14 cellular contexts compared by ENCODE assay signal in the genomic region with DNA sequence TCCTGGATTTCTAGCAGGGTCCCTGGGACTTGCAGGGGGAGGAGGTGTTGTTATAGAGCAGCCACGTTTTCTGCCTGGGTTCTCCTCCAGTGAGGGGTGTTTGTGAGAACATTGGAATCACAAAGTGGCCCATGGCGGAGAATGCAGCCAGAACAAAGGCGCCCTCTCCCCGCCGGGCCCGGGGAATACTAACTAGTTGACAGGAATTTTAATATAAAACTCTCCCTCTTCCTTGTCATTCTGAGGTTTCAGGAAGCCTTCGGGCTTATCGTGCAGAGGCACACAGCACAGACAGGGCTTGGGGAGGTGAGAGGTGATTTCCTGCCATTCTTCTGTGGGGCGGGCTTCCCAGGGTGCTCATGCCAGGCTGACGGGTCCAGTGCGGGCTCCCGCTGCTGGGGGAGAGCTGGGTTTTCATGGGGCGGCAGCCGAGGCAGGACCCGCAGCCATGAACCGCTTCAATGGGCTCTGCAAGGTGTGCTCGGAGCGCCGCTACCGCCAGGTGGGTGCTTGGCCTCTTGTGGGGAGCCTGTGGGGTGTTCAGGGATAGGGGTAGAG. TPM values are rescaled to one million over a fixed set of nuclear protein-coding genes. Genes with fewer than 3 reads are reported as not detected.
DNase-seq lines count a peak whose midpoint lies in the region; ATAC-seq and TF ChIP-seq lines count a peak whose summit lies in the region.
"Had no signal": no experiment of that assay in that cellular context is flagged by ENCODE, and none has a peak within 500 bp of the region (broad histone marks: within the 10 kb centered on the region; RNA-seq: fewer than 3 reads in every experiment).

No MANE protein-coding gene starts in this region.

- no peak overlapping the region for H3K9ac ChIP-seq in neural progenitor cell

- intact Hi-C loops in Right ventricle myocardium inferior (cut with DNase I) (loop anchor here (2.0 to 5.0 kb wide), 3 partner anchors 44 to 86 kb away; no protein-coding TSS in a partner anchor), cardiac septum (cut with DNase I) (loop anchor here (5.0 kb wide), 2 partner anchors 46 to 86 kb away; no protein-coding TSS in a partner anchor), uterus (cut with DNase I; ENCODE audit: low total_unique reads) (no loop called here)

- H3K36me3 Mint-ChIP-seq in neural progenitor cell = peaks cover 4% of the 10 kb centered on the region
- H3K36me3 Mint-ChIP-seq in activated T-cell treated with anti-CD3 and anti-CD28 coated beads, Interleukin-2, amount 50 U/mL, for 72 hours (ENCODE audit: insufficient read depth in 2 of 2) = no peaks in the 10 kb centered on the region

- H3K9me3 Mint-ChIP-seq in neural progenitor cell = no peaks in the 10 kb centered on the region
- no peaks in the 10 kb centered on the region for H3K9me3 Mint-ChIP-seq in activated T-cell treated with anti-CD3 and anti-CD28 coated beads, Interleukin-2, amount 50 U/mL, for 72 hours

- H3K27me3 ChIP-seq in right atrium auricular region = no peaks in the 10 kb centered on the region
- H3K27me3 ChIP-seq in neural progenitor cell = no peaks in the 10 kb centered on the region
- no peaks in the 10 kb centered on the region for H3K27me3 ChIP-seq in uterus

- peaks cover 24% of the 10 kb centered on the region for H4K20me1 ChIP-seq in neural progenitor cell (ENCODE audit: low read depth)

- H3K9me3 ChIP-seq in right atrium auricular region (no peaks in the 10 kb centered on the region), neural progenitor cell (ENCODE audit: low read depth) (no peaks in the 10 kb centered on the region), uterus (no peaks in the 10 kb centered on the region)
- H3K9me3 ChIP-seq: A549 had no signal

- H3F3A ChIP-seq in neural progenitor cell (ENCODE audit: low read depth) = peaks cover 17% of the 10 kb centered on the region

- H3K4me3 Mint-ChIP-seq in neural progenitor cell = peak overlapping the region; percentile 74
- H3K4me3 Mint-ChIP-seq in activated T-cell treated with anti-CD3 and anti-CD28 coated beads, Interleukin-2, amount 50 U/mL, for 72 hours = no peak overlapping the region

- peak; percentile 59 for ATAC-seq in Right ventricle myocardium inferior
- ATAC-seq in HG02588 (IDR thresholded peaks at IDR 0.05; ENCODE audit: unreplicated experiment) = no peak
- no peak for ATAC-seq in activated T-cell treated with anti-CD3 and anti-CD28 coated beads, Interleukin-2, amount 50 U/mL, for 72 hours (replicated peaks in 1 of 2)
- ATAC-seq: A549; activated CD4-positive, CD25-positive, alpha-beta regulatory T cell treated with anti-CD3 and anti-CD28 coated beads, Interleukin-2, amount 50 U/mL, for 24 hours had no signal

- peaks cover 63% of the 10 kb centered on the region for H3K4me1 Mint-ChIP-seq in neural progenitor cell
- H3K4me1 Mint-ChIP-seq in activated T-cell treated with anti-CD3 and anti-CD28 coated beads, Interleukin-2, amount 50 U/mL, for 72 hours (ENCODE audit: low read depth) = peaks cover 18% of the 10 kb centered on the region

- H3K27ac Mint-ChIP-seq in neural progenitor cell = peak overlapping the region; percentile 100
- no peak overlapping the region for H3K27ac Mint-ChIP-seq in activated T-cell treated with anti-CD3 and anti-CD28 coated beads, Interleukin-2, amount 50 U/mL, for 72 hours

- peaks cover 0 to 55% of the 10 kb centered on the region in 2 donors for H3K4me1 ChIP-seq in right atrium auricular region
- H3K4me1 ChIP-seq in neural progenitor cell = peaks cover 29% of the 10 kb centered on the region
- no peaks in the 10 kb centered on the region for H3K4me1 ChIP-seq in uterus

- no peak overlapping the region for H2AFZ ChIP-seq in neural progenitor cell (replicated peaks)

- H3K4me3 ChIP-seq in right atrium auricular region = peak overlapping the region; percentile 47 to 51
- no peak overlapping the region for H3K4me3 ChIP-seq in neural progenitor cell
- peak overlapping the region; percentile 14 to 17 for H3K4me3 ChIP-seq in uterus
- H3K4me3 ChIP-seq: A549 had no signal

- H3K27me3 Mint-ChIP-seq in neural progenitor cell (ENCODE audit: insufficient read depth, low read depth) = peaks cover 9% of the 10 kb centered on the region
- H3K27me3 Mint-ChIP-seq in activated T-cell treated with anti-CD3 and anti-CD28 coated beads, Interleukin-2, amount 50 U/mL, for 72 hours (ENCODE audit: low read depth) = no peaks in the 10 kb centered on the region

- TF ChIP-seq CTCF in right atrium auricular region (IDR thresholded peaks at IDR 0.05) = peak in 1 of 2 donors; percentile 19
- TF ChIP-seq CTCF in neural progenitor cell (IDR thresholded peaks at IDR 0.05) = no peak
- no peak for TF ChIP-seq CTCF in uterus (IDR thresholded peaks at IDR 0.05)

- no peak for TF ChIP-seq POLR2A in uterus (IDR thresholded peaks at IDR 0.05)

- peaks cover 34% of the 10 kb centered on the region for H3K36me3 ChIP-seq in right atrium auricular region
- H3K36me3 ChIP-seq in neural progenitor cell = no peaks in the 10 kb centered on the region
- no peaks in the 10 kb centered on the region for H3K36me3 ChIP-seq in uterus

- peak overlapping the region; percentile 41 for H3K4me2 ChIP-seq in neural progenitor cell
- H3K4me2 ChIP-seq: A549 had no signal

- no peaks in the 10 kb centered on the region for H3K79me2 ChIP-seq in neural progenitor cell (ENCODE audit: low read depth)

- H3K27ac ChIP-seq in right atrium auricular region (peak overlapping the region; percentile 79 to 83), neural progenitor cell (no peak overlapping the region), uterus (peak overlapping the region; percentile 55 to 57)
- H3K27ac ChIP-seq: A549 had no signal

- DNase-seq in Right ventricle myocardium inferior (ENCODE audit: missing footprints) (no peak), cardiac septum (ENCODE audit: low spot score) (no peak), right atrium auricular region (ENCODE audit: low spot score) (no peak), neural progenitor cell (ENCODE audit: low spot score) (peak; percentile 77), uterus (peak in 1 of 2 donors; percentile 52), NCI-H187 treated with DMSO at 0.1 percent for 48 hours (lab: John Stamatoyannopoulos, UW) (no peak)
- no peak for DNase-seq in activated T-cell treated with anti-CD3 and anti-CD28 coated beads, Interleukin-2, amount 50 U/mL, for 72 hours
- DNase-seq: hippocampal formation; Kasumi-1; NCI-H1930; NK-92 treated with Interleukin-12 subunit alpha and Interleukin-12 subunit beta, amount 100 ng/mL, for 24 hours had no signal

RNA-seq across cellular contexts. Expression of a gene that starts 37.7 kb away (rescaled TPM):
- 139 TPM for total RNA-seq in Right ventricle myocardium inferior
- 233 TPM for total RNA-seq in cardiac septum
- total RNA-seq in right atrium auricular region = 100 to 1,000 TPM; 112 to 184 TPM
- 30.3 and 39.9 TPM in 2 replicates for total RNA-seq in neural progenitor cell (ENCODE audit: low replicate concordance)
- total RNA-seq in uterus = 10 to 100 TPM; 16.2 to 75.6 (median 54.9) TPM
- total RNA-seq in activated T-cell treated with anti-CD3 and anti-CD28 coated beads, Interleukin-2, amount 50 U/mL, for 72 hours = 10 to 100 TPM; 36.5 to 48.2 TPM
